ENCODE assay signal across 1 cellular context in the genomic region with DNA sequence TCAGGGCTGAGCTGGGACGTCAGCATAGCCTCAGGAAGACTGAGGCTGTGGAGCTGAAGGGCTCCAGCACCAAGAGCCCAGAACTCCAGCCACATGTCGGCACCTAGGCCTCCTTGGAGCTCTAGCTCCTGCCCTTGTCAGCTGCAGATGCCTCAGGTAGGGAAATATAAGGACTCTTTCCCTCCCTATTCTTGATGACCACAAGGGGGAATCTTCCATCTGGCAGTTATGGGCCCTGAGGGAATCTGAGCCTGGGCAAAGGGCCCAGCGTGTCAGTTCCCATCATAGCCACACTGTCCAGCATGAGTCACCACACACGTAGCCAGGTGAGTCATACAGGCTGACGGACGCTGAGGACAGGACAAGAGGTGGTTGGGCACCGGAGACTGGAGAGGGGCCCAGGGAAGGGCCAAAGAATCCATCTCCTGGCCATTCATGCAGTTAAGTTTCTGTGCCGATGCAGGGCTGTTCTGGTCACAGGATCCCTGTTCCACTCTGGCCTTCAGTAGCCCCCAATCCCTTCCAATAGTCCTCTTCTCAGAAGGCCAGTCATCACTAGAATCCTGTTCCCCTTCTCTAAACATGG.
TF ChIP-seq lines count a peak whose summit lies in the region.

No MANE protein-coding gene starts in this region.

TF ChIP-seq in GM12878, 131 proteins besides CTCF, POLR2A, EP300 and RAD21:
- no peak for TF ChIP-seq HDAC2 (IDR thresholded peaks at IDR 0.05)
- no peak for TF ChIP-seq MTA2 (IDR thresholded peaks at IDR 0.05; ENCODE audit: low read depth)
- no peak for TF ChIP-seq NFIC (IDR thresholded peaks at IDR 0.05; ENCODE audit: low read depth, low read length)
